ENCODE assay signal across 8 cellular contexts in the genomic region with DNA sequence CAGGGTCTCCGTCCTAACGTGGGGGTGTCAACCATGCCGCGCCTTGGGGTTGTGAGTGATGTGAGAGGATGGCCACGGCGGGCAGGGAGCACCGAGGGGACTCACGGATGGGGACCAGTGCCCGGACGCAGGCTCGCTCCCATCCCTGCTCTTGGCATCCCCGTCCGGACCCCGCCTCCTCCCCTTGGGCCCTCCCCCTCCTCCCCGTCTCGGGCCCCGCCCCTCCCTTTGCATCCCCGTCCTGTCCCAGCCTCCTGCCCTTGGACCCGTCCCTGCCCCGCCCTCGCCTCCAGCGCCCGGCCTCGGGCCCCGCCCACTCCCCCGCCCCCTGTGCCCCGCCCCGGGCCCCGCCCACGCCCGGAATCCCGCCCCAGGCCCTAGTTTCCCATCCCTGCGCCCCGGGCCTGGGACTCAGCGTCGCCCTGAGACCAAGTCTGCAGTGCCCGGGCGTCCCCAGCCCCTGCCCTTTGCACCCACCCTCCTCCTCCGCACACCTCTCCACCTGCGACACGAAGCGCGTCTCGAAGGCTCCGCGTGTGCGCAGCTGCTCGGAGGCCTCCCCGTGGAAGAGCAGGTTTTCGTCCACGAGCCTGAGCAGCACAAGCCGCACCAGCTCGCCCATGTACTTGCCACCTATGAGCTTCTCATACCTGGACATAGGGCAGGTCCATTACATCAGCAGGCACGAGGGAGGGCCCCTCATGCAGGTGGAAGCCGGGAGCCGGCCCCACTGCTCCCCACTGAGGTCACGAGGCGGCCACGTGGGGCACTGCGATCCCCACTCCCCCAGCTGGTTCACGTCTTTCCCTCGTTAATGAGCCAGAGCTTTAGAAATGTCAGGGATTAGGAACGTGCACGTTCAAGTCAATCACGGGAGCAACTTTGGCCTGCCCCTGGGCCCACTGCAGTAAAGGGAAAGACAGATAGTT. TPM values are rescaled to one million over a fixed set of nuclear protein-coding genes. Genes with fewer than 3 reads are reported as not detected.
A peak's percentile ranks its signal among the peaks of the same experiment; 100 is the strongest.
DNase-seq lines count a peak whose midpoint lies in the region; ATAC-seq and TF ChIP-seq lines count a peak whose summit lies in the region.

No MANE protein-coding gene starts in this region.

- no peak for TF ChIP-seq POLR2A in adrenal gland (IDR thresholded peaks at IDR 0.05)
- no peak for TF ChIP-seq POLR2A in prostate gland (IDR thresholded peaks at IDR 0.05)

- no peak for TF ChIP-seq RAD21 in SK-N-SH (IDR thresholded peaks at IDR 0.05; ENCODE audit: low read length)

- TF ChIP-seq CTCF in SK-N-SH (IDR thresholded peaks at IDR 0.05) (no peak), adrenal gland (IDR thresholded peaks at IDR 0.05) (no peak), heart right ventricle (IDR thresholded peaks at IDR 0.05) (no peak), prostate gland (IDR thresholded peaks at IDR 0.05) (no peak)

- H3K9ac ChIP-seq in SK-N-SH = no peak overlapping the region; the same call in 1 of the 2 replicates

- peak; percentile 83 to 93 (median 91) for ATAC-seq in heart right ventricle
- no peak for ATAC-seq in HG02678 (IDR thresholded peaks at IDR 0.05; ENCODE audit: unreplicated experiment)

- H3K36me3 ChIP-seq in SK-N-SH (replicated peaks in 1 of 2; ENCODE audit: control insufficient read depth in 1 of 2, insufficient read depth in 2 of 2, low read length in 1 of 2) (no peaks in the 10 kb centered on the region), adrenal gland (replicated peaks in 1 of 2) (no peaks in the 10 kb centered on the region), heart right ventricle (no peaks in the 10 kb centered on the region), prostate gland (no peaks in the 10 kb centered on the region)

- peak overlapping the region; percentile 81; the same call in 1 of the 2 replicates for H2AFZ ChIP-seq in SK-N-SH (ENCODE audit: low read depth)

- H3K4me3 ChIP-seq in SK-N-SH (ENCODE audit: low read depth in 2 of 2, low read length in 1 of 2) (peak overlapping the region; percentile 51 to 59), adrenal gland (peak overlapping the region in 1 of 4 donors; percentile 50), heart right ventricle (peak overlapping the region; percentile 18 to 59 (median 54)), prostate gland (peak overlapping the region; percentile 11 to 28)

- CTCF ChIA-PET in SK-N-SH (lab: Yijun Ruan, JAX) = interaction anchor here (1.2 to 3.2 kb wide), 4 partner anchors 15 to 74 kb away, joined by 4 to 15 read pairs (median 7); no protein-coding TSS in a partner anchor

- intact Hi-C loops in adrenal gland (cut with DNase I) = no loop called here
- intact Hi-C loops in heart right ventricle (cut with DNase I) = loop anchor here in 2 of 10 donors (10.0 kb wide), 1 partner anchor 49 kb away; no protein-coding TSS in a partner anchor
- intact Hi-C loops in prostate gland (cut with DNase I) = no loop called here

- H3F3A ChIP-seq in SK-N-SH (replicated peaks; ENCODE audit: insufficient read depth) = peaks cover 8% of the 10 kb centered on the region

- H3K9me3 ChIP-seq in SK-N-SH (no peaks in the 10 kb centered on the region), adrenal gland (replicated peaks in 1 of 3) (no peaks in the 10 kb centered on the region), heart right ventricle (no peaks in the 10 kb centered on the region), prostate gland (no peaks in the 10 kb centered on the region)

- H3K4me1 ChIP-seq in SK-N-SH (ENCODE audit: control insufficient read depth in 1 of 2, insufficient read depth in 2 of 2, low read depth in 1 of 2, low read length in 1 of 2) (peaks cover 0 to 18% of the 10 kb centered on the region in 2 experiments; a peak in 1 of 4 replicates), adrenal gland (replicated peaks in 1 of 2) (peaks cover 8% of the 10 kb centered on the region in 2 donors), heart right ventricle (peaks cover 0 to 21% (median 12%) of the 10 kb centered on the region in 9 donors), prostate gland (replicated peaks) (no peaks in the 10 kb centered on the region)

- H3K27me3 ChIP-seq in SK-N-SH (ENCODE audit: insufficient read depth) = no peaks in the 10 kb centered on the region
- H3K27me3 ChIP-seq in adrenal gland = peaks cover 12% of the 10 kb centered on the region
- peaks cover 0 to 26% (median 9%) of the 10 kb centered on the region in 7 donors for H3K27me3 ChIP-seq in heart right ventricle
- H3K27me3 ChIP-seq in prostate gland (replicated peaks; ENCODE audit: insufficient read depth) = no peaks in the 10 kb centered on the region

- H3K9me2 ChIP-seq in SK-N-SH = no peaks in the 10 kb centered on the region

- H4K20me1 ChIP-seq in SK-N-SH (ENCODE audit: insufficient read depth) = no peaks in the 10 kb centered on the region

- no peak for TF ChIP-seq EP300 in SK-N-SH (IDR thresholded peaks at IDR 0.05; ENCODE audit: borderline replicate concordance in 1 of 2, low read depth in 1 of 2, low read length in 1 of 2)

- POLR2A ChIA-PET in SK-N-SH (lab: Yijun Ruan, JAX) = interaction anchor here (0.5 to 1.6 kb wide), 2 partner anchors 22 to 526 kb away, joined by 4 read pairs; partner anchors contain the start of gene POLD2

- WGBS in SK-N-SH (ENCODE audit: low lambda C conversion rate) = 59% methylated on average over 58 of the region's 65 CpGs
- WGBS in adrenal gland, 4 donors = 23 to 84% (median 29%) methylated on average over 10 to 65 of the region's 65 CpGs
- WGBS in heart right ventricle, 2 donors = 18 to 27% methylated on average over 59 to 65 of the region's 65 CpGs
- WGBS in prostate gland = 16% methylated on average over 52 of the region's 65 CpGs

- H3K27ac ChIP-seq in SK-N-SH (ENCODE audit: low read depth in 2 of 2, low read length in 1 of 2) (no peak overlapping the region), adrenal gland (no peak overlapping the region), heart right ventricle (no peak overlapping the region), prostate gland (no peak overlapping the region)

- H3K79me2 ChIP-seq in SK-N-SH (ENCODE audit: insufficient read depth) = no peaks in the 10 kb centered on the region

- H3K4me2 ChIP-seq in SK-N-SH = peak overlapping the region; percentile 80

- peak; percentile 76 for DNase-seq in ELR (ENCODE audit: low read depth)
- DNase-seq in SK-N-SH = peak; percentile 99
- peak; percentile 62 to 81 (median 76) for DNase-seq in adrenal gland
- DNase-seq in heart right ventricle = peak; percentile 79 to 86
- peak; percentile 56 for DNase-seq in prostate gland (ENCODE audit: low spot score)
- peak; percentile 82 for DNase-seq in ureter (ENCODE audit: low spot score)
- DNase-seq in NCI-H146 (lab: John Stamatoyannopoulos, UW) = no peak

TF ChIP-seq in SK-N-SH, 30 proteins besides CTCF, POLR2A, EP300 and RAD21 (continues in another document):
- no peak for TF ChIP-seq MEF2A (IDR thresholded peaks at IDR 0.05; ENCODE audit: borderline replicate concordance, low read depth)
- no peak for TF ChIP-seq SMC3 (IDR thresholded peaks at IDR 0.05; ENCODE audit: low read depth, low read length)
- no peak for TF ChIP-seq NRF1 (IDR thresholded peaks at IDR 0.05; ENCODE audit: low read depth, low read length)
- TF ChIP-seq FOXJ3 (CRISPR knock-in tag; IDR thresholded peaks at IDR 0.05) = no peak
- no peak for TF ChIP-seq FOSL2 (IDR thresholded peaks at IDR 0.05; ENCODE audit: borderline replicate concordance, low read depth)
- no peak for TF ChIP-seq MXI1 (IDR thresholded peaks at IDR 0.05; ENCODE audit: low read depth, low read length)

RNA-seq across cellular contexts. Expression of gene MYL7, which starts 5.1 kb away (rescaled TPM):
- polyA plus RNA-seq in SK-N-SH (2012; rRNA removed) (0.47 TPM in 1 of 2 replicates, not detected in the other), adrenal gland (1 to 10 TPM in 1 of 3 donors, under 1 TPM in 1, not detected in 1; 0.24 to 3.5 TPM), heart right ventricle (1,000 to 10,000 TPM; 1,475 to 2,069 TPM)
- polyA plus RNA-seq in SK-N-SH (2012; cell fraction: cytosol; rRNA removed) = 0.08 and 0.22 TPM in 2 replicates
- 0.61 and 1.9 TPM in 2 replicates for polyA plus RNA-seq in SK-N-SH (2012; cell fraction: nucleus; rRNA removed)
- total RNA-seq in adrenal gland (not detected), heart right ventricle (1,000 to 10,000 TPM in 7 of 10 donors, 100 to 1,000 TPM in 3; 146 to 6,323 (median 1,764) TPM), prostate gland (not detected), ureter (not detected)

RNA-seq across cellular contexts. Expression of gene POLD2, which starts 22.9 kb away (rescaled TPM):
- 163 and 194 TPM in 2 replicates for polyA plus RNA-seq in SK-N-SH (2012; rRNA removed)
- polyA plus RNA-seq in SK-N-SH (2012; cell fraction: cytosol; rRNA removed) = 97.4 and 129 TPM in 2 replicates
- 209 and 258 TPM in 2 replicates for polyA plus RNA-seq in SK-N-SH (2012; cell fraction: nucleus; rRNA removed)
- total RNA-seq in adrenal gland = 100 to 1,000 TPM in 2 of 8 donors, 10 to 100 TPM in 6; 47.5 to 127 (median 71.7) TPM
- polyA plus RNA-seq in adrenal gland = 100 to 1,000 TPM in 1 of 3 donors, 10 to 100 TPM in 2; 89.4 to 101 (median 93.0) TPM
- 10 to 100 TPM; 64.4 to 92.0 (median 76.8) TPM for total RNA-seq in heart right ventricle
- 100 to 1,000 TPM in 1 of 2 donors, 10 to 100 TPM in 1; 89.3 to 150 TPM for polyA plus RNA-seq in heart right ventricle
- total RNA-seq in prostate gland = 10 to 100 TPM; 53.1 to 65.9 TPM
- 92.0 TPM for total RNA-seq in ureter

RNA-seq across cellular contexts. Expression of gene AEBP1, which starts 42.1 kb away (rescaled TPM):
- 40.3 and 105 TPM in 2 replicates for polyA plus RNA-seq in SK-N-SH (2012; rRNA removed)
- 36.3 and 54.8 TPM in 2 replicates for polyA plus RNA-seq in SK-N-SH (2012; cell fraction: cytosol; rRNA removed)
- 278 and 326 TPM in 2 replicates for polyA plus RNA-seq in SK-N-SH (2012; cell fraction: nucleus; rRNA removed)
- 100 to 1,000 TPM in 6 of 8 donors, 10 to 100 TPM in 2; 64.8 to 292 (median 127) TPM for total RNA-seq in adrenal gland
- 100 to 1,000 TPM in 2 of 3 donors, 10 to 100 TPM in 1; 41.2 to 198 (median 155) TPM for polyA plus RNA-seq in adrenal gland
- 10 to 100 TPM; 14.1 to 31.3 (median 21.6) TPM for total RNA-seq in heart right ventricle
- 10 to 100 TPM; 18.0 to 33.7 TPM for polyA plus RNA-seq in heart right ventricle
- 100 to 1,000 TPM in 1 of 2 donors, 10 to 100 TPM in 1; 40.4 to 219 TPM for total RNA-seq in prostate gland
- 131 TPM for total RNA-seq in ureter

RNA-seq across cellular contexts. Expression of gene GCK, which starts 43.0 kb away (rescaled TPM):
- polyA plus RNA-seq in SK-N-SH (2012; rRNA removed) = 1.1 and 1.6 TPM in 2 replicates
- polyA plus RNA-seq in SK-N-SH (2012; cell fraction: cytosol; rRNA removed) = 0.55 and 1.0 TPM in 2 replicates
- 0.83 and 1.1 TPM in 2 replicates for polyA plus RNA-seq in SK-N-SH (2012; cell fraction: nucleus; rRNA removed)
- total RNA-seq in adrenal gland = 1 to 10 TPM in 1 of 8 donors, under 1 TPM in 4, not detected in 3; 0.14 to 1.9 (median 0.18) TPM
- polyA plus RNA-seq in adrenal gland = 1 to 10 TPM in 2 of 3 donors, under 1 TPM in 1; 0.09 to 2.1 (median 1.2) TPM
- total RNA-seq in heart right ventricle = 1 to 10 TPM in 6 of 10 donors, under 1 TPM in 4; 0.50 to 3.3 (median 1.2) TPM
- 1 to 10 TPM; 4.7 to 6.0 TPM for polyA plus RNA-seq in heart right ventricle
- total RNA-seq in prostate gland = 1 to 10 TPM in 1 of 2 donors, under 1 TPM in 1; 0.91 to 2.7 TPM
- 0.39 TPM for total RNA-seq in ureter

RNA-seq across cellular contexts. Expression of gene YKT6, which starts 54.5 kb away (rescaled TPM):
- polyA plus RNA-seq in SK-N-SH (2012; rRNA removed) (170 and 213 TPM in 2 replicates), adrenal gland (10 to 100 TPM; 32.8 to 93.6 (median 35.7) TPM), heart right ventricle (10 to 100 TPM; 27.7 to 79.6 TPM)
- polyA plus RNA-seq in SK-N-SH (2012; cell fraction: cytosol; rRNA removed) = 121 and 165 TPM in 2 replicates
- 211 and 221 TPM in 2 replicates for polyA plus RNA-seq in SK-N-SH (2012; cell fraction: nucleus; rRNA removed)
- total RNA-seq in adrenal gland (10 to 100 TPM; 47.6 to 94.7 (median 55.8) TPM), heart right ventricle (10 to 100 TPM; 42.2 to 58.2 (median 47.7) TPM), prostate gland (10 to 100 TPM; 63.5 to 68.4 TPM), ureter (64.2 TPM)

Comparison
In these comparisons a context has a peak if more than half of its experiments do, and no peak if none do; other contexts are left out.
1. RNA of gene MYL7, which starts 5.1 kb away (total RNA-seq): 146 to 6,323 TPM in heart right ventricle; not detected in prostate gland, not detected in adrenal gland and not detected in ureter (single experiment); every median in the first group is over 10 times any median in the second.